ENCODE assay signal across 25 cellular contexts in the genomic region with DNA sequence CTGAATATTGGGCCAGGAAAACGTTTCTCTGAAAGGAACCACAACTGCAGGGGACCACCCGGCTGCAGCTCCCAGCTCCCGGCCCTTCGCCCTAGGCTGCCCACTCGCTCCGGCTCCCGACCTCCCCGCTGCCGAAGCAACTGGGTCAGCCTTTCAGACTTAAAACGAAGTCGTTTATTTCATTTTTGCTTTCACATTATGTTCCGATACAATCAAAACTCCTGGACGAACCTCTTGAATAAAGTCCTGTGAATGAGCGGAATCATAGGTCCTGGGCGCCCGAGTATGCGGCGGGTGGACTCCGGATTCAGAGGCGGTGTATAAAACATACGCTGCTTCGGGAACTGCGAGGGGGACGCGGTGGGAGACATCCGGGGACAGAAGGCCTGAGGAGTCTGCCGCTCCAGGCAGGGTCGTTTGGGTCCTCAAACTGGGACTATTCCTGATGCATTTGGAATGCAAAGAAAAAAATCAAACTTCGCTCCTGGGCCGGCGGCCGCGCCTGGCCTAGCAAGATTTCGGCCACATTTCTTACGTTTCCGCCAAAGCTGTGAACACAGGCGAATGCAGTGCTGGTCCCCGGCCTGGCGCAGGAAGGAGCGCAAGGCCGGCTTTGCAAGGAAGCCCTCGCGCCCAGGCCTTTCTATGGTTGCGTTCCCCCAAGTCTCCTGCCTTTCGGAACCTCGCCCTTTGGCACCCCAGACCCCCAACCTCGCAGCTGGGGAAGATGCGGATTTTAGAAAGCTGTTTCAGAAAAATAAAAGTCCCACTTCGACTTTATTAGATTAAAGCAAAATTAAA. TPM values are rescaled to one million over a fixed set of nuclear protein-coding genes. Genes with fewer than 3 reads are reported as not detected.
DNase-seq lines count a peak whose midpoint lies in the region; ATAC-seq and TF ChIP-seq lines count a peak whose summit lies in the region.
"Had no signal": no experiment of that assay in that cellular context is flagged by ENCODE, and none has a peak within 500 bp of the region (broad histone marks: within the 10 kb centered on the region; RNA-seq: fewer than 3 reads in every experiment).

No MANE protein-coding gene starts in this region.

- H3K9ac ChIP-seq in HUES6 (ENCODE audit: low read length) (no peak overlapping the region), iPS-20b (ENCODE audit: low read depth, low read length) (no peak overlapping the region)
- H3K9ac ChIP-seq: parathyroid adenoma, SK-N-SH had no signal

- peak overlapping the region; percentile 42 for H3K4me3 ChIP-seq in HUES6 (ENCODE audit: low read depth, low read length)
- peak overlapping the region; percentile 50 for H3K4me3 ChIP-seq in iPS-20b (ENCODE audit: low read length)
- H3K4me3 ChIP-seq: skin epidermis, upper lobe of left lung had no signal

- peaks cover 2% of the 10 kb centered on the region for H3K9me3 Mint-ChIP-seq in chondrocyte (ENCODE audit: low read depth)
- peaks cover 0 to 4% of the 10 kb centered on the region in 2 donors for H3K9me3 Mint-ChIP-seq in stimulated activated naive B cell treated with anti-CD40 and anti-IgM and Interleukin-4, amounts not matched to agents 10 μg/mL and 1 μg/mL and 100 μg/mL, for 72 hours
- H3K9me3 Mint-ChIP-seq in activated T-cell treated with anti-CD3 and anti-CD28 coated beads, Interleukin-2, amount 50 U/mL, for 4 hours: no peaks in the 10 kb centered on the region
- peaks cover 2% of the 10 kb centered on the region for H3K9me3 Mint-ChIP-seq in stimulated activated effector memory CD8-positive, alpha-beta T cell treated with anti-CD3 and anti-CD28 coated beads, Interleukin-12 subunit alpha, Interleukin-12 subunit beta, amount 100 ng/mL, for 72 hours
- H3K9me3 Mint-ChIP-seq: stimulated activated naive CD8-positive, alpha-beta T cell treated with anti-CD3 and anti-CD28 coated beads, Interleukin-15, amount 100 ng/mL, for 72 hours had no signal

- DNase-seq in chondrocyte (ENCODE audit: low spot score) (no peak), GF-D8 (lab: John Stamatoyannopoulos, UW) (no peak)
- no peak for DNase-seq in stimulated activated naive B cell treated with anti-CD40 and anti-IgM and Interleukin-4, amounts not matched to agents 10 μg/mL and 1 μg/mL and 100 μg/mL, for 72 hours
- DNase-seq in activated T-cell treated with anti-CD3 and anti-CD28 coated beads, Interleukin-2, amount 50 U/mL, for 4 hours: no peak
- DNase-seq in stimulated activated effector memory CD8-positive, alpha-beta T cell treated with anti-CD3 and anti-CD28 coated beads, Interleukin-12 subunit alpha, Interleukin-12 subunit beta, amount 100 ng/mL, for 72 hours (ENCODE audit: low spot score in 2 of 2): no peak
- DNase-seq: activated CD4-positive, alpha-beta T cell treated with anti-CD3 and anti-CD28 coated beads, Interleukin-2, amount 50 U/mL, for 4 hours; activated naive CD4-positive, alpha-beta T cell treated with Interleukin-2 at 50 U/mL for 16 hours; activated T-cell treated with anti-CD3 and anti-CD28 coated beads for 4 hours; aorta; cerebellar nuclear complex; effector CD8-positive, alpha-beta T cell; naive B cell; NCI-H1105; NCI-H2081 treated with DMSO at 0.1 percent for 48 hours; SK-N-SH; stimulated activated CD4-positive, alpha-beta T cell treated with anti-CD3 and anti-CD28 coated beads, Interleukin-2, amount 100 ng/mL, for 24 hours; stimulated activated naive CD8-positive, alpha-beta T cell treated with anti-CD3 and anti-CD28 coated beads, Interleukin-15, amount 100 ng/mL, for 72 hours had no signal

- H3K36me3 ChIP-seq in HUES6 (ENCODE audit: control insufficient read depth, insufficient read depth, low read length) (no peaks in the 10 kb centered on the region), iPS-20b (ENCODE audit: insufficient read depth, low read depth, low read length) (no peaks in the 10 kb centered on the region)
- H3K36me3 ChIP-seq: upper lobe of left lung had no signal

- H3K4me1 Mint-ChIP-seq in chondrocyte (ENCODE audit: low read depth): peaks cover 13% of the 10 kb centered on the region
- peaks cover 11 to 25% of the 10 kb centered on the region in 2 donors for H3K4me1 Mint-ChIP-seq in stimulated activated naive B cell treated with anti-CD40 and anti-IgM and Interleukin-4, amounts not matched to agents 10 μg/mL and 1 μg/mL and 100 μg/mL, for 72 hours
- peaks cover 11% of the 10 kb centered on the region for H3K4me1 Mint-ChIP-seq in activated T-cell treated with anti-CD3 and anti-CD28 coated beads, Interleukin-2, amount 50 U/mL, for 4 hours (ENCODE audit: low read depth)
- peaks cover 6% of the 10 kb centered on the region for H3K4me1 Mint-ChIP-seq in stimulated activated effector memory CD8-positive, alpha-beta T cell treated with anti-CD3 and anti-CD28 coated beads, Interleukin-12 subunit alpha, Interleukin-12 subunit beta, amount 100 ng/mL, for 72 hours

- H3K27me3 Mint-ChIP-seq in chondrocyte (ENCODE audit: low read depth): peaks cover 79% of the 10 kb centered on the region
- peaks cover 85 to 90% of the 10 kb centered on the region in 2 donors for H3K27me3 Mint-ChIP-seq in stimulated activated naive B cell treated with anti-CD40 and anti-IgM and Interleukin-4, amounts not matched to agents 10 μg/mL and 1 μg/mL and 100 μg/mL, for 72 hours
- peaks cover 81% of the 10 kb centered on the region for H3K27me3 Mint-ChIP-seq in activated T-cell treated with anti-CD3 and anti-CD28 coated beads, Interleukin-2, amount 50 U/mL, for 4 hours (ENCODE audit: low read depth)

- no peak overlapping the region for H3K27ac Mint-ChIP-seq in chondrocyte (ENCODE audit: unreplicated experiment)
- H3K27ac Mint-ChIP-seq in stimulated activated naive B cell treated with anti-CD40 and anti-IgM and Interleukin-4, amounts not matched to agents 10 μg/mL and 1 μg/mL and 100 μg/mL, for 72 hours: peak overlapping the region; percentile 63
- H3K27ac Mint-ChIP-seq in stimulated activated effector memory CD8-positive, alpha-beta T cell treated with anti-CD3 and anti-CD28 coated beads, Interleukin-12 subunit alpha, Interleukin-12 subunit beta, amount 100 ng/mL, for 72 hours: no peak overlapping the region
- H3K27ac Mint-ChIP-seq: naive B cell; stimulated activated naive CD8-positive, alpha-beta T cell treated with anti-CD3 and anti-CD28 coated beads, Interleukin-15, amount 100 ng/mL, for 72 hours had no signal

- H3K27me3 ChIP-seq in HUES6 (ENCODE audit: control insufficient read depth, insufficient read depth, low read length) (peaks cover 93% of the 10 kb centered on the region), iPS-20b (ENCODE audit: insufficient read depth, low read length) (peaks cover 90% of the 10 kb centered on the region)

- H3K4me1 ChIP-seq in HUES6 (ENCODE audit: control insufficient read depth, insufficient read depth, low read length) (peaks cover 45% of the 10 kb centered on the region), iPS-20b (ENCODE audit: insufficient read depth, low read length) (peaks cover 16% of the 10 kb centered on the region)

- H3K9me3 ChIP-seq in HUES6 (ENCODE audit: control insufficient read depth, insufficient read depth, low read depth, low read length): no peaks in the 10 kb centered on the region
- no peaks in the 10 kb centered on the region; the same call in none of the 2 replicates for H3K9me3 ChIP-seq in iPS-20b (ENCODE audit: insufficient read depth, low read depth, low read length)
- H3K9me3 ChIP-seq: SK-N-SH, upper lobe of left lung had no signal

- TF ChIP-seq CTCF in chondrocyte (IDR thresholded peaks at IDR 0.05): no peak

- H3K4me3 Mint-ChIP-seq in chondrocyte (ENCODE audit: unreplicated experiment): peak overlapping the region; percentile 16
- H3K4me3 Mint-ChIP-seq in stimulated activated naive B cell treated with anti-CD40 and anti-IgM and Interleukin-4, amounts not matched to agents 10 μg/mL and 1 μg/mL and 100 μg/mL, for 72 hours: no peak overlapping the region
- no peak overlapping the region for H3K4me3 Mint-ChIP-seq in activated T-cell treated with anti-CD3 and anti-CD28 coated beads, Interleukin-2, amount 50 U/mL, for 4 hours
- H3K4me3 Mint-ChIP-seq in stimulated activated effector memory CD8-positive, alpha-beta T cell treated with anti-CD3 and anti-CD28 coated beads, Interleukin-12 subunit alpha, Interleukin-12 subunit beta, amount 100 ng/mL, for 72 hours: no peak overlapping the region
- H3K4me3 Mint-ChIP-seq: stimulated activated naive CD8-positive, alpha-beta T cell treated with anti-CD3 and anti-CD28 coated beads, Interleukin-15, amount 100 ng/mL, for 72 hours had no signal

- peaks cover 3% of the 10 kb centered on the region for H3K36me3 Mint-ChIP-seq in chondrocyte (ENCODE audit: low read depth)
- H3K36me3 Mint-ChIP-seq in stimulated activated naive B cell treated with anti-CD40 and anti-IgM and Interleukin-4, amounts not matched to agents 10 μg/mL and 1 μg/mL and 100 μg/mL, for 72 hours: peaks cover 3 to 5% of the 10 kb centered on the region in 2 donors
- H3K36me3 Mint-ChIP-seq in activated T-cell treated with anti-CD3 and anti-CD28 coated beads, Interleukin-2, amount 50 U/mL, for 4 hours (ENCODE audit: insufficient read depth): no peaks in the 10 kb centered on the region
- no peaks in the 10 kb centered on the region for H3K36me3 Mint-ChIP-seq in stimulated activated effector memory CD8-positive, alpha-beta T cell treated with anti-CD3 and anti-CD28 coated beads, Interleukin-12 subunit alpha, Interleukin-12 subunit beta, amount 100 ng/mL, for 72 hours

- no peak overlapping the region for H3K27ac ChIP-seq in HUES6 (ENCODE audit: low read depth, low read length)
- no peak overlapping the region for H3K27ac ChIP-seq in iPS-20b (ENCODE audit: low read length)
- H3K27ac ChIP-seq: parathyroid adenoma, skin epidermis, upper lobe of left lung had no signal

- no peak for ATAC-seq in stimulated activated naive B cell treated with anti-CD40 and anti-IgM and Interleukin-4, amounts not matched to agents 10 μg/mL and 1 μg/mL and 100 μg/mL, for 72 hours (replicated peaks)
- ATAC-seq in activated T-cell treated with anti-CD3 and anti-CD28 coated beads, Interleukin-2, amount 50 U/mL, for 4 hours: no peak
- ATAC-seq in stimulated activated effector memory CD8-positive, alpha-beta T cell treated with anti-CD3 and anti-CD28 coated beads, Interleukin-12 subunit alpha, Interleukin-12 subunit beta, amount 100 ng/mL, for 72 hours: no peak
- ATAC-seq: HCT116; HepG2; stimulated activated naive CD8-positive, alpha-beta T cell treated with anti-CD3 and anti-CD28 coated beads, Interleukin-15, amount 100 ng/mL, for 72 hours had no signal

RNA-seq across cellular contexts. Expression of a gene that starts 3.7 kb away (rescaled TPM):
- total RNA-seq in chondrocyte: not detected in 3 replicates
- total RNA-seq in activated T-cell treated with anti-CD3 and anti-CD28 coated beads, Interleukin-2, amount 50 U/mL, for 4 hours: not detected
- total RNA-seq: fibroblast of lung, HepG2 had no signal
